ENCODE assay signal across 14 cellular contexts in genomic region chr12:96143392-96143791, GRCh38. TPM values are rescaled to one million over a fixed set of nuclear protein-coding genes. Genes with fewer than 3 reads are reported as not detected.
DNase-seq lines count a peak whose midpoint lies in the region; ATAC-seq and TF ChIP-seq lines count a peak whose summit lies in the region.
"Had no signal": no experiment of that assay in that cellular context is flagged by ENCODE, and none has a peak within 500 bp of the region (broad histone marks: within the 10 kb centered on the region; RNA-seq: fewer than 3 reads in every experiment).

No MANE protein-coding gene starts in this region.

- no peaks in the 10 kb centered on the region for H3K79me2 ChIP-seq in GM23338 (replicated peaks; ENCODE audit: insufficient read depth)

- H3K4me1 ChIP-seq in BLaER1 (peaks cover 46% of the 10 kb centered on the region), GM23338 (ENCODE audit: insufficient read depth) (peaks cover 3% of the 10 kb centered on the region), tibial nerve (peaks cover 0 to 11% (median 0%) of the 10 kb centered on the region in 4 donors), left lung (peaks cover 6 to 21% of the 10 kb centered on the region in 2 donors)

- no peaks in the 10 kb centered on the region for H3K27me3 ChIP-seq in BLaER1
- H3K27me3 ChIP-seq in GM23338 (ENCODE audit: insufficient read depth), result no peaks in the 10 kb centered on the region
- no peaks in the 10 kb centered on the region for H3K27me3 ChIP-seq in tibial nerve
- no peaks in the 10 kb centered on the region for H3K27me3 ChIP-seq in left lung
- H3K27me3 ChIP-seq: dorsolateral prefrontal cortex had no signal

- no peak for TF ChIP-seq POLR2A in tibial nerve (IDR thresholded peaks at IDR 0.05)

- CTCF ChIA-PET in T-cell (lab: Charles Lee), result no interaction called here

- intact Hi-C loops in left lung (cut with DNase I), result no loop called here

- POLR2A ChIA-PET in T-cell (lab: Charles Lee), result no interaction called here

- H3K27ac ChIP-seq in BLaER1 (peak overlapping the region; percentile 44), GM23338 (ENCODE audit: low read depth) (no peak overlapping the region), tibial nerve (no peak overlapping the region), left lung (peak overlapping the region in 1 of 2 donors; percentile 31)
- H3K27ac ChIP-seq: dorsolateral prefrontal cortex had no signal

- peak overlapping the region; percentile 47 for H3K4me2 ChIP-seq in BLaER1
- no peak overlapping the region for H3K4me2 ChIP-seq in GM23338

- H3K4me3 Mint-ChIP-seq in GM23338 (no peak overlapping the region), T-cell (peak overlapping the region; percentile 6 to 39 (median 38))

- H3K4me1 Mint-ChIP-seq in GM23338 (peaks cover 8% of the 10 kb centered on the region; the same call in 2 of the 3 replicates), T-cell (peaks cover 22 to 32% (median 29%) of the 10 kb centered on the region in 3 donors)

- peak; percentile 26 for DNase-seq in GM23338 (ENCODE audit: low spot score)
- peak in 3 of 34 experiments; percentile 3 to 17 (median 9) for DNase-seq in T-cell
- DNase-seq in germinal center (ENCODE audit: low spot score), result peak; percentile 33
- no peak for DNase-seq in tibial nerve (ENCODE audit: low spot score in 2 of 2)
- DNase-seq in left lung, result no peak
- DNase-seq in kidney tubule cell (ENCODE audit: low spot score), result no peak
- no peak for DNase-seq in NCI-H526 (lab: John Stamatoyannopoulos, UW)
- DNase-seq: activated CD4-positive, alpha-beta T cell treated with anti-CD3 and anti-CD28 coated beads for 4 hours; Calu3; dorsolateral prefrontal cortex; NCI-H226; SHP77 had no signal

- H3K36me3 ChIP-seq in BLaER1, result no peaks in the 10 kb centered on the region
- no peaks in the 10 kb centered on the region; the same call in 1 of the 2 replicates for H3K36me3 ChIP-seq in GM23338 (ENCODE audit: insufficient read depth)
- no peaks in the 10 kb centered on the region for H3K36me3 ChIP-seq in tibial nerve
- H3K36me3 ChIP-seq in left lung, result no peaks in the 10 kb centered on the region

- H3K9ac ChIP-seq in BLaER1, result no peak overlapping the region; the same call in 1 of the 2 replicates

- H3K4me3 ChIP-seq in BLaER1 (peak overlapping the region; percentile 22; the same call in 1 of the 2 replicates), GM23338 (no peak overlapping the region), tibial nerve (no peak overlapping the region), left lung (no peak overlapping the region)
- H3K4me3 ChIP-seq: dorsolateral prefrontal cortex had no signal

- WGBS in tibial nerve, 2 donors, result 55 to 63% methylated on average over 6 of the region's 6 CpGs

- TF ChIP-seq CTCF in GM23338 (conservative IDR thresholded peaks at IDR 0.05; ENCODE audit: low read depth in 2 of 2) (no peak), tibial nerve (IDR thresholded peaks at IDR 0.05) (no peak), left lung (IDR thresholded peaks at IDR 0.05) (no peak)

- no peak for TF ChIP-seq EP300 in tibial nerve (IDR thresholded peaks at IDR 0.05)

- H3K36me3 Mint-ChIP-seq in GM23338 (ENCODE audit: low read depth) (no peaks in the 10 kb centered on the region), T-cell (no peaks in the 10 kb centered on the region)

- no peaks in the 10 kb centered on the region for H3F3A ChIP-seq in GM23338 (replicated peaks; ENCODE audit: low read depth)

- H3K27ac Mint-ChIP-seq in GM23338, result no peak overlapping the region
- peak overlapping the region; percentile 25 to 50 for H3K27ac Mint-ChIP-seq in T-cell

- no peaks in the 10 kb centered on the region; the same call in 1 of the 2 replicates for H3K9me2 ChIP-seq in GM23338 (ENCODE audit: insufficient read depth)

- ATAC-seq in GM23338, result no peak
- ATAC-seq in T-cell (replicated peaks in 1 of 4), result peak; percentile 50 to 79 (median 62)
- ATAC-seq in left lung, result no peak
- ATAC-seq: HCT116 had no signal

- H3K9me3 ChIP-seq in BLaER1 (no peaks in the 10 kb centered on the region), tibial nerve (no peaks in the 10 kb centered on the region), left lung (no peaks in the 10 kb centered on the region)

- H4K20me1 ChIP-seq in BLaER1 (no peaks in the 10 kb centered on the region), GM23338 (replicated peaks; ENCODE audit: insufficient read depth) (no peaks in the 10 kb centered on the region)

- H3K27me3 Mint-ChIP-seq in GM23338 (ENCODE audit: insufficient read depth, low read depth, poor library complexity), result no peaks in the 10 kb centered on the region
- no peaks in the 10 kb centered on the region for H3K27me3 Mint-ChIP-seq in T-cell

- H2AFZ ChIP-seq in GM23338, result peak overlapping the region; percentile 67

- H3K9me3 Mint-ChIP-seq in GM23338, result no peaks in the 10 kb centered on the region
- no peaks in the 10 kb centered on the region for H3K9me3 Mint-ChIP-seq in T-cell

TF ChIP-seq in GM23338, 12 proteins besides CTCF, POLR2A, EP300 and RAD21 (continues in another document):
- TF ChIP-seq CREB1 (CRISPR knock-in tag; IDR thresholded peaks at IDR 0.05; ENCODE audit: low read depth) (no peak), POLR2AphosphoS5 (IDR thresholded peaks at IDR 0.05; ENCODE audit: low read depth) (no peak), NANOG (IDR thresholded peaks at IDR 0.05; ENCODE audit: borderline replicate concordance) (no peak), ETS1 (IDR thresholded peaks at IDR 0.05) (no peak), JUNB (IDR thresholded peaks at IDR 0.05; ENCODE audit: unreplicated experiment) (no peak), EZH2 (IDR thresholded peaks at IDR 0.05; ENCODE audit: low read depth, unreplicated experiment) (no peak), ZNF331 (CRISPR knock-in tag; IDR thresholded peaks at IDR 0.05; ENCODE audit: low read depth) (no peak), REST (IDR thresholded peaks at IDR 0.05; ENCODE audit: unreplicated experiment) (no peak)

RNA-seq across cellular contexts. Expression of gene ELK3, which starts 50.8 kb away (rescaled TPM):
- total RNA-seq in GM23338 (2014; rRNA removed; shearing (Covaris generic)), result 8.3 and 12.1 TPM in 2 replicates
- 5.5 and 6.5 TPM in 2 replicates for polyA plus RNA-seq in GM23338 (2016; fragmentation: Nextera tagmentation; extraction: Ambion mirVana)
- total RNA-seq in T-cell (10 to 100 TPM; 33.8 to 62.7 (median 55.5) TPM), tibial nerve (10 to 100 TPM in 3 of 4 donors, 1 to 10 TPM in 1; 9.4 to 28.6 (median 17.7) TPM), left lung (10 to 100 TPM; 39.1 to 55.1 TPM)

Comparison
In these comparisons a context has a peak if more than half of its experiments do, and no peak if none do; other contexts are left out.
1. ATAC-seq: peak in T-cell (4 of 4); none in GM23338 (single experiment) and left lung (single experiment).
2. DNase-seq: peak in GM23338 (single experiment) and germinal center (single experiment); none in tibial nerve (0 of 2), left lung (0 of 2), kidney tubule cell (single experiment) and NCI-H526 (0 of 2).